In genomic region chr2:9423100-9423921, GRCh38 we compare ENCODE assay signal across 8 cellular contexts. TPM values are rescaled to one million over a fixed set of nuclear protein-coding genes. Genes with fewer than 3 reads are reported as not detected.
A peak's percentile ranks its signal among the peaks of the same experiment; 100 is the strongest.
DNase-seq lines count a peak whose midpoint lies in the region; ATAC-seq and TF ChIP-seq lines count a peak whose summit lies in the region.

CPSF3 (plus strand) TSS chr2:9423654; CDS start chr2:9423774, 120 bp downstream.
ITGB1BP1 (minus strand) TSS chr2:9423528; CDS start chr2:9418697, 4,831 bp downstream.

- H3K27me3 Mint-ChIP-seq in HFFc6 (ENCODE audit: insufficient read depth) = no peaks in the 10 kb centered on the region; the same call in 1 of the 2 replicates
- no peaks in the 10 kb centered on the region for H3K27me3 Mint-ChIP-seq in activated naive CD4-positive, alpha-beta T cell treated with anti-CD3 and anti-CD28 coated beads, Interleukin-2, amount 10 ng/mL, durations not matched to agents 7 days and 5 days

- CTCF ChIA-PET in activated naive CD4-positive, alpha-beta T cell treated with anti-CD3 and anti-CD28 coated beads, Interleukin-2, amount 10 ng/mL, durations not matched to agents 7 days and 5 days (lab: Charles Lee) = no interaction called here

- ATAC-seq in gastroesophageal sphincter = peak; percentile 98

- peaks cover 33% of the 10 kb centered on the region for H3K36me3 Mint-ChIP-seq in HFFc6 (ENCODE audit: low read depth)
- peaks cover 17% of the 10 kb centered on the region for H3K36me3 Mint-ChIP-seq in activated naive CD4-positive, alpha-beta T cell treated with anti-CD3 and anti-CD28 coated beads, Interleukin-2, amount 10 ng/mL, durations not matched to agents 7 days and 5 days

- peaks cover 2% of the 10 kb centered on the region for H3K36me3 ChIP-seq in SK-N-MC (ENCODE audit: insufficient read depth, low read length)
- no peaks in the 10 kb centered on the region for H3K36me3 ChIP-seq in gastroesophageal sphincter

- peak within 1 kb of the TSS; percentile 97 for H3K9ac ChIP-seq in SK-N-MC (ENCODE audit: insufficient read length)

- peaks cover 0 to 56% (median 26%) of the 10 kb centered on the region in 3 donors for H3K4me1 ChIP-seq in gastroesophageal sphincter

- WGBS in gastroesophageal sphincter (ENCODE audit: low coverage in 1 of 2), 2 donors = 0% methylated on average over 3 to 6 of the region's 91 CpGs

- DNase-seq in GM04503 (ENCODE audit: low read depth) (peak; percentile 79), HFFc6 (peak; percentile 96), NB4 (ENCODE audit: low read depth) (peak; percentile 99), SK-N-MC (ENCODE audit: low read depth, low spot score) (peak; percentile 84), non-pigmented ciliary epithelial cell (ENCODE audit: low read depth) (peak; percentile 85), superior temporal gyrus (ENCODE audit: extremely low spot score) (peak; percentile 98)
- peak; percentile 98 for DNase-seq in activated naive CD4-positive, alpha-beta T cell treated with anti-CD3 and anti-CD28 coated beads, Interleukin-2, amount 10 ng/mL, durations not matched to agents 7 days and 5 days

- H3K27me3 ChIP-seq in gastroesophageal sphincter = no peaks in the 10 kb centered on the region

- TF ChIP-seq CTCF in HFFc6 (IDR thresholded peaks at IDR 0.05) (no peak), NB4 (IDR thresholded peaks at IDR 0.05; ENCODE audit: low read depth, low read length) (no peak), gastroesophageal sphincter (IDR thresholded peaks at IDR 0.05) (peak in 3 of 4 experiments; percentile 6 to 46 (median 39))

- H3K27ac Mint-ChIP-seq in HFFc6 = peak within 1 kb of the TSS; percentile 87
- peak within 1 kb of the TSS; percentile 94 for H3K27ac Mint-ChIP-seq in activated naive CD4-positive, alpha-beta T cell treated with anti-CD3 and anti-CD28 coated beads, Interleukin-2, amount 10 ng/mL, durations not matched to agents 7 days and 5 days

- TF ChIP-seq POLR2A in NB4 (IDR thresholded peaks at IDR 0.05; ENCODE audit: extremely low read depth, insufficient read length) (peak; percentile 57), gastroesophageal sphincter (IDR thresholded peaks at IDR 0.05) (peak; percentile 61 to 68)

- no peaks in the 10 kb centered on the region for H3K9me3 ChIP-seq in SK-N-MC (ENCODE audit: low read depth, low read length)
- no peaks in the 10 kb centered on the region for H3K9me3 ChIP-seq in gastroesophageal sphincter

- no peaks in the 10 kb centered on the region for H3K9me3 Mint-ChIP-seq in HFFc6
- H3K9me3 Mint-ChIP-seq in activated naive CD4-positive, alpha-beta T cell treated with anti-CD3 and anti-CD28 coated beads, Interleukin-2, amount 10 ng/mL, durations not matched to agents 7 days and 5 days = no peaks in the 10 kb centered on the region

- no peak for TF ChIP-seq EP300 in gastroesophageal sphincter (IDR thresholded peaks at IDR 0.05)

- H3K4me1 Mint-ChIP-seq in HFFc6 (ENCODE audit: low read depth) = peaks cover 39% of the 10 kb centered on the region
- peaks cover 30% of the 10 kb centered on the region for H3K4me1 Mint-ChIP-seq in activated naive CD4-positive, alpha-beta T cell treated with anti-CD3 and anti-CD28 coated beads, Interleukin-2, amount 10 ng/mL, durations not matched to agents 7 days and 5 days

- H3K4me3 ChIP-seq in NB4 (ENCODE audit: low read depth, low read length) (peak within 1 kb of the TSS; percentile 98), SK-N-MC (peak within 1 kb of the TSS; percentile 99), gastroesophageal sphincter (peak within 1 kb of the TSS; percentile 54 to 88)

- H3K27ac ChIP-seq in SK-N-MC = peak within 1 kb of the TSS; percentile 66; the same call in 1 of the 2 replicates
- peak within 1 kb of the TSS; percentile 77 to 96 (median 93) for H3K27ac ChIP-seq in gastroesophageal sphincter

- H3K4me3 Mint-ChIP-seq in HFFc6 = peak within 1 kb of the TSS; percentile 96
- H3K4me3 Mint-ChIP-seq in activated naive CD4-positive, alpha-beta T cell treated with anti-CD3 and anti-CD28 coated beads, Interleukin-2, amount 10 ng/mL, durations not matched to agents 7 days and 5 days = no peak within 1 kb of the TSS

RNA-seq across cellular contexts. Expression of gene CPSF3, which starts in this region (rescaled TPM):
- 10 to 100 TPM; 40.6 to 49.8 (median 44.5) TPM for total RNA-seq in HFFc6 (2021; fragmentation: NEBNext Ultra II Directional; extraction: Animal tissue kit (Norgen Biotek cat#: 25700))
- 10 to 100 TPM; 18.0 to 27.0 (median 26.1) TPM for total RNA-seq in gastroesophageal sphincter

RNA-seq across cellular contexts. Expression of gene ITGB1BP1, which starts in this region (rescaled TPM):
- 100 to 1,000 TPM; 205 to 238 (median 225) TPM for total RNA-seq in HFFc6 (2021; fragmentation: NEBNext Ultra II Directional; extraction: Animal tissue kit (Norgen Biotek cat#: 25700))
- total RNA-seq in gastroesophageal sphincter = 10 to 100 TPM; 52.8 to 80.4 (median 69.6) TPM

Comparison
In these comparisons a context has a peak if more than half of its experiments do, and no peak if none do; other contexts are left out.
1. Peak in every context shown above with its lines: DNase-seq, ATAC-seq, H3K4me3 ChIP-seq and H3K27ac ChIP-seq.
2. CTCF ChIP-seq: peak in gastroesophageal sphincter (3 of 4); none in HFFc6 (single experiment) and NB4 (single experiment).